ENCODE assay signal across 10 cellular contexts in genomic region chr10:119896061-119896655, GRCh38. TPM values are rescaled to one million over a fixed set of nuclear protein-coding genes. Genes with fewer than 3 reads are reported as not detected.
A peak's percentile ranks its signal among the peaks of the same experiment; 100 is the strongest.
DNase-seq lines count a peak whose midpoint lies in the region; ATAC-seq and TF ChIP-seq lines count a peak whose summit lies in the region.
"Had no signal": no experiment of that assay in that cellular context is flagged by ENCODE, and none has a peak within 500 bp of the region (broad histone marks: within the 10 kb centered on the region; RNA-seq: fewer than 3 reads in every experiment).

No MANE protein-coding gene starts in this region.

- no peak overlapping the region for H2BK5ac ChIP-seq in neuronal stem cell (ENCODE audit: low read length)

- TF ChIP-seq CTCF in testis (IDR thresholded peaks at IDR 0.05), result no peak

- H3K4me3 ChIP-seq in testis, result no peak overlapping the region
- H3K4me3 ChIP-seq in neuronal stem cell (ENCODE audit: low read length in 2 of 2), result no peak overlapping the region
- H3K4me3 ChIP-seq: GM23338 had no signal

- peaks cover 57% of the 10 kb centered on the region for H3K4me1 Mint-ChIP-seq in activated CD4-positive, alpha-beta T cell treated with anti-CD3 and anti-CD28 coated beads for 36 hours
- H3K4me1 Mint-ChIP-seq in activated CD4-positive, alpha-beta T cell treated with anti-CD3 and anti-CD28 coated beads, Interleukin-2, amount 10 ng/mL, durations not matched to agents 7 days and 5 days, result peaks cover 55% of the 10 kb centered on the region
- H3K4me1 Mint-ChIP-seq in T-helper 17 cell, result peaks cover 54% of the 10 kb centered on the region

- H3K4me3 Mint-ChIP-seq in activated CD4-positive, alpha-beta T cell treated with anti-CD3 and anti-CD28 coated beads for 36 hours, result no peak overlapping the region
- H3K4me3 Mint-ChIP-seq in activated CD4-positive, alpha-beta T cell treated with anti-CD3 and anti-CD28 coated beads, Interleukin-2, amount 10 ng/mL, durations not matched to agents 7 days and 5 days, result no peak overlapping the region
- no peak overlapping the region for H3K4me3 Mint-ChIP-seq in T-helper 17 cell
- H3K4me3 Mint-ChIP-seq: GM23338 had no signal

- no peaks in the 10 kb centered on the region for H3K9me3 Mint-ChIP-seq in activated CD4-positive, alpha-beta T cell treated with anti-CD3 and anti-CD28 coated beads for 36 hours (ENCODE audit: low read depth)
- H3K9me3 Mint-ChIP-seq in activated CD4-positive, alpha-beta T cell treated with anti-CD3 and anti-CD28 coated beads, Interleukin-2, amount 10 ng/mL, durations not matched to agents 7 days and 5 days, result no peaks in the 10 kb centered on the region
- H3K9me3 Mint-ChIP-seq: GM23338 had no signal

- no peak overlapping the region for H3K9ac ChIP-seq in neuronal stem cell (ENCODE audit: low read depth, low read length, poor library complexity)

- H2BK120ac ChIP-seq in neuronal stem cell (ENCODE audit: low read depth, low read length), result no peak overlapping the region

- peaks cover 20% of the 10 kb centered on the region for H3K36me3 Mint-ChIP-seq in activated CD4-positive, alpha-beta T cell treated with anti-CD3 and anti-CD28 coated beads for 36 hours (ENCODE audit: low read depth)
- peaks cover 26% of the 10 kb centered on the region for H3K36me3 Mint-ChIP-seq in activated CD4-positive, alpha-beta T cell treated with anti-CD3 and anti-CD28 coated beads, Interleukin-2, amount 10 ng/mL, durations not matched to agents 7 days and 5 days (ENCODE audit: low read depth)
- H3K36me3 Mint-ChIP-seq in T-helper 17 cell (ENCODE audit: low read depth), result peaks cover 9% of the 10 kb centered on the region

- no peaks in the 10 kb centered on the region for H3K27me3 Mint-ChIP-seq in activated CD4-positive, alpha-beta T cell treated with anti-CD3 and anti-CD28 coated beads for 36 hours
- H3K27me3 Mint-ChIP-seq in activated CD4-positive, alpha-beta T cell treated with anti-CD3 and anti-CD28 coated beads, Interleukin-2, amount 10 ng/mL, durations not matched to agents 7 days and 5 days, result no peaks in the 10 kb centered on the region
- no peaks in the 10 kb centered on the region for H3K27me3 Mint-ChIP-seq in T-helper 17 cell

- POLR2A ChIA-PET in activated CD4-positive, alpha-beta T cell treated with anti-CD3 and anti-CD28 coated beads for 36 hours (lab: Charles Lee), result no interaction called here
- POLR2A ChIA-PET in activated CD4-positive, alpha-beta T cell treated with anti-CD3 and anti-CD28 coated beads, Interleukin-2, amount 10 ng/mL, durations not matched to agents 7 days and 5 days (lab: Charles Lee), result no interaction called here

- H3K36me3 ChIP-seq in testis (ENCODE audit: low read depth, missing control alignments) (no peaks in the 10 kb centered on the region), neuronal stem cell (replicated peaks in 1 of 2; ENCODE audit: control insufficient read depth in 2 of 2, insufficient read depth in 2 of 2, low read length in 2 of 2) (peaks cover 11 to 52% of the 10 kb centered on the region in 2 donors)

- peaks cover 13% of the 10 kb centered on the region for H3K79me1 ChIP-seq in neuronal stem cell (ENCODE audit: low read depth, low read length)

- H3K27me3 ChIP-seq in testis, result no peaks in the 10 kb centered on the region
- H3K27me3 ChIP-seq in neuronal stem cell (ENCODE audit: control insufficient read depth in 3 of 3, insufficient read depth in 3 of 3, low read depth in 1 of 3, low read length in 3 of 3), result no peaks in the 10 kb centered on the region

- H2AK5ac ChIP-seq in neuronal stem cell (ENCODE audit: low read depth, low read length), result no peak overlapping the region

- peak overlapping the region; percentile 7 to 15 for H3K27ac ChIP-seq in testis
- H3K27ac ChIP-seq in neuronal stem cell (replicated peaks; ENCODE audit: low read length), result no peak overlapping the region

- no peak overlapping the region for H2AFZ ChIP-seq in neuronal stem cell (ENCODE audit: low read length)
- H2AFZ ChIP-seq: GM23338 had no signal

- DNase-seq in activated CD4-positive, alpha-beta T cell treated with anti-CD3 and anti-CD28 coated beads for 36 hours, result no peak
- DNase-seq in activated CD4-positive, alpha-beta T cell treated with anti-CD3 and anti-CD28 coated beads, Interleukin-2, amount 10 ng/mL, durations not matched to agents 7 days and 5 days, result no peak
- DNase-seq in T-helper 17 cell, result no peak
- peak; percentile 4 for DNase-seq in glomerular visceral epithelial cell (ENCODE audit: extremely low spot score)
- DNase-seq in testis, result no peak
- no peak for DNase-seq in SK-N-DZ (ENCODE audit: low spot score)
- no peak for DNase-seq in LoVo (ENCODE audit: low spot score)
- no peak for DNase-seq in neuronal stem cell (ENCODE audit: low spot score)
- DNase-seq: NCI-H774 had no signal

- no peak overlapping the region for H2BK12ac ChIP-seq in neuronal stem cell (ENCODE audit: low read length)

- H3K4me2 ChIP-seq in neuronal stem cell (ENCODE audit: insufficient read depth, low read length, poor library complexity, severe bottlenecking), result no peak overlapping the region
- H3K4me2 ChIP-seq: GM23338 had no signal

- intact Hi-C loops in activated CD4-positive, alpha-beta T cell treated with anti-CD3 and anti-CD28 coated beads for 36 hours (cut with DNase I, micrococcal nuclease), result no loop called here
- intact Hi-C loops in testis (cut with DNase I; ENCODE audit: low total_unique reads), result no loop called here

- no peak overlapping the region for H4K8ac ChIP-seq in neuronal stem cell (ENCODE audit: low read depth, low read length)

- H4K91ac ChIP-seq in neuronal stem cell (ENCODE audit: low read depth, low read length, poor library complexity), result no peak overlapping the region

- H3K9me3 ChIP-seq in T-helper 17 cell (ENCODE audit: control insufficient read depth, low read length, poor library complexity, severe bottlenecking) (no peaks in the 10 kb centered on the region), testis (no peaks in the 10 kb centered on the region), neuronal stem cell (replicated peaks in 1 of 2; ENCODE audit: control insufficient read depth in 2 of 2, insufficient read depth in 1 of 2, low read depth in 1 of 2, low read length in 2 of 2) (no peaks in the 10 kb centered on the region)

- H3K4me1 ChIP-seq in testis (peaks cover 43% of the 10 kb centered on the region), neuronal stem cell (ENCODE audit: control insufficient read depth in 2 of 2, insufficient read depth in 1 of 2, low read depth in 1 of 2, low read length in 2 of 2) (peaks cover 4 to 5% of the 10 kb centered on the region in 2 donors)

- no peak overlapping the region for H3K14ac ChIP-seq in neuronal stem cell (ENCODE audit: low read length)

- no peak for ATAC-seq in activated CD4-positive, alpha-beta T cell treated with anti-CD3 and anti-CD28 coated beads for 36 hours
- ATAC-seq in T-helper 17 cell, result no peak
- ATAC-seq: GM23338 had no signal

- no peak overlapping the region for H3K23ac ChIP-seq in neuronal stem cell (ENCODE audit: low read depth, low read length, poor library complexity)

- TF ChIP-seq POLR2A in testis (IDR thresholded peaks at IDR 0.05), result no peak

- WGBS in testis, 2 donors, result 45 to 46% methylated on average over 4 of the region's 4 CpGs
- no CpG with 5 or more reads among the region's 4 CpGs for WGBS in neuronal stem cell (ENCODE audit: extremely low coverage in 2 of 2, insufficient read length in 2 of 2, insufficient replicate concordance in 1 of 2), 2 donors

- CTCF ChIA-PET in activated CD4-positive, alpha-beta T cell treated with anti-CD3 and anti-CD28 coated beads for 36 hours (lab: Charles Lee), result no interaction called here
- CTCF ChIA-PET in activated CD4-positive, alpha-beta T cell treated with anti-CD3 and anti-CD28 coated beads, Interleukin-2, amount 10 ng/mL, durations not matched to agents 7 days and 5 days (lab: Charles Lee), result interaction anchor here (0.6 kb wide), 2 partner anchors 41 to 309 kb away, joined by 3 read pairs; no protein-coding TSS in a partner anchor

- no peak overlapping the region for H3K18ac ChIP-seq in neuronal stem cell (ENCODE audit: low read length)

- H2BK15ac ChIP-seq in neuronal stem cell (ENCODE audit: low read length), result no peak overlapping the region

- peak overlapping the region; percentile 7 for H3K27ac Mint-ChIP-seq in activated CD4-positive, alpha-beta T cell treated with anti-CD3 and anti-CD28 coated beads for 36 hours
- no peak overlapping the region for H3K27ac Mint-ChIP-seq in activated CD4-positive, alpha-beta T cell treated with anti-CD3 and anti-CD28 coated beads, Interleukin-2, amount 10 ng/mL, durations not matched to agents 7 days and 5 days
- peak overlapping the region; percentile 97 for H3K27ac Mint-ChIP-seq in T-helper 17 cell
- H3K27ac Mint-ChIP-seq: GM23338 had no signal

- H3K4ac ChIP-seq in neuronal stem cell (ENCODE audit: low read length), result no peak overlapping the region

RNA-seq across cellular contexts. Expression of gene SEC23IP, which starts 3.6 kb away (rescaled TPM):
- 10 to 100 TPM; 70.3 to 87.2 TPM for total RNA-seq in activated CD4-positive, alpha-beta T cell treated with anti-CD3 and anti-CD28 coated beads for 36 hours
- 10 to 100 TPM; 61.6 to 73.0 TPM for total RNA-seq in activated CD4-positive, alpha-beta T cell treated with anti-CD3 and anti-CD28 coated beads, Interleukin-2, amount 10 ng/mL, durations not matched to agents 7 days and 5 days
- 10 to 100 TPM; 30.4 to 43.2 TPM for total RNA-seq in T-helper 17 cell
- 10 to 100 TPM; 42.5 to 43.3 TPM for total RNA-seq in testis
- polyA plus RNA-seq in testis (ENCODE audit: insufficient read depth, low read depth, low replicate concordance), result 48.9 TPM
- polyA plus RNA-seq in SK-N-DZ (2014; cell fraction: cytosol; rRNA removed), result 14.5 and 20.9 TPM in 2 replicates
- 10.6 and 20.8 TPM in 2 replicates for polyA plus RNA-seq in SK-N-DZ (2014; cell fraction: nucleus; rRNA removed)
- polyA plus RNA-seq in neuronal stem cell (2013, experiment 1 of 2), result 50.7 TPM
- polyA plus RNA-seq in neuronal stem cell (2013, experiment 2 of 2), result 59.6 TPM

RNA-seq across cellular contexts. Expression of gene MCMBP, which starts 23.5 kb away (rescaled TPM):
- 10 to 100 TPM; 90.6 to 94.8 TPM for total RNA-seq in activated CD4-positive, alpha-beta T cell treated with anti-CD3 and anti-CD28 coated beads for 36 hours
- 10 to 100 TPM; 79.6 to 85.8 TPM for total RNA-seq in activated CD4-positive, alpha-beta T cell treated with anti-CD3 and anti-CD28 coated beads, Interleukin-2, amount 10 ng/mL, durations not matched to agents 7 days and 5 days
- 10 to 100 TPM; 32.9 to 34.4 TPM for total RNA-seq in T-helper 17 cell
- 10 to 100 TPM; 47.4 to 47.9 TPM for total RNA-seq in testis
- polyA plus RNA-seq in testis (ENCODE audit: insufficient read depth, low read depth, low replicate concordance), result 42.3 TPM
- polyA plus RNA-seq in SK-N-DZ (2014; cell fraction: cytosol; rRNA removed), result 108 and 112 TPM in 2 replicates
- polyA plus RNA-seq in SK-N-DZ (2014; cell fraction: nucleus; rRNA removed), result 75.5 and 79.2 TPM in 2 replicates
- polyA plus RNA-seq in neuronal stem cell (2013, experiment 1 of 2), result 44.9 TPM
- polyA plus RNA-seq in neuronal stem cell (2013, experiment 2 of 2), result 43.8 TPM
